ENCODE assay signal across 24 cellular contexts in the genomic region with DNA sequence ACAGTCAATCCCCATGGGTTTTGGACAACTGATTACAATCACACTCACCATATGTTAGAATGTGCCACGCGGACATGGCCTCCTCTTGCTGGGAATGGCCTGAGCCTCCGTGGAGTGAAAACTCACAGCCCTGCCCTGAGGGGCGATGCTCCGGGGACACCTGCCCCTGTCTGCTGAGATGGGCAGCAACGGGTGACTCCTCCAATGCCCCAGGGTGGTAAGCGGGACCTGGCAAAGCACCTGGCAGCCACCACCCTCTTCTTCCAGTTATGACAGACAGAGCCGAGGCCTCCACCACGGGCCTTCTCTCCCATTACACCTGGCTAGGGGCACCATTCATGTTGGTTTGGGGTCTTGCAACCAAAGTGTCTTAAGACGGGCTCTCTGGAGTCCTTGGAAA.
DNase-seq lines count a peak whose midpoint lies in the region; ATAC-seq and TF ChIP-seq lines count a peak whose summit lies in the region.
"Had no signal": no experiment of that assay in that cellular context is flagged by ENCODE, and none has a peak within 500 bp of the region (broad histone marks: within the 10 kb centered on the region; RNA-seq: fewer than 3 reads in every experiment).

No MANE protein-coding gene starts in this region.

- no peak for TF ChIP-seq RAD21 in IMR-90 (IDR thresholded peaks at IDR 0.05; ENCODE audit: low read length)

- H2AK9ac ChIP-seq in IMR-90 (replicated peaks; ENCODE audit: low read depth, low read length, poor library complexity) = no peak overlapping the region

- H3K27me3 ChIP-seq in IMR-90 (ENCODE audit: control insufficient read depth, insufficient read depth, low read length) (no peaks in the 10 kb centered on the region), esophagus muscularis mucosa (peaks cover 0 to 10% (median 0%) of the 10 kb centered on the region in 4 donors), muscle layer of duodenum (ENCODE audit: low read depth, low read length) (no peaks in the 10 kb centered on the region), stomach (peaks cover 0 to 39% (median 3%) of the 10 kb centered on the region in 3 donors), endodermal cell (ENCODE audit: control insufficient read depth, insufficient read depth, low read length, poor library complexity, severe bottlenecking) (no peaks in the 10 kb centered on the region)
- H3K27me3 ChIP-seq: pancreas, right lobe of liver had no signal

- POLR2A ChIA-PET in IMR-90 (lab: Charles Lee; ENCODE audit: unreplicated experiment) = no interaction called here

- TF ChIP-seq CTCF in IMR-90 (conservative IDR thresholded peaks at IDR 0.05; ENCODE audit: low read depth, low read length) (no peak), esophagus muscularis mucosa (IDR thresholded peaks at IDR 0.05) (no peak), stomach (IDR thresholded peaks at IDR 0.05) (no peak), endodermal cell (conservative IDR thresholded peaks at IDR 0.05) (no peak), foreskin fibroblast (IDR thresholded peaks at IDR 0.05; ENCODE audit: low read depth, low read length) (no peak)

- H3K27me3 Mint-ChIP-seq in endodermal cell (ENCODE audit: insufficient read depth) = peaks cover 1% of the 10 kb centered on the region

- dilution Hi-C loops in IMR-90 (cut with HindIII; ENCODE audit: low sequenced_read_pairs, unreplicated experiment) = no loop called here

- no peaks in the 10 kb centered on the region for H3K79me1 ChIP-seq in IMR-90 (ENCODE audit: low read depth in 1 of 2, low read length in 2 of 2)

- intact Hi-C loops in IMR-90 (cut with micrococcal nuclease) = no loop called here
- intact Hi-C loops in esophagus muscularis mucosa (cut with DNase I) = no loop called here
- intact Hi-C loops in stomach (cut with DNase I; ENCODE audit: low total_unique reads) = no loop called here

- peaks cover 10% of the 10 kb centered on the region; the same call in 1 of the 2 replicates for H3K9me1 ChIP-seq in IMR-90 (ENCODE audit: insufficient read depth, low read length)

- H2BK120ac ChIP-seq in IMR-90 (ENCODE audit: low read depth, low read length) = peak overlapping the region; percentile 96

- H3K4me1 ChIP-seq in IMR-90 (ENCODE audit: control insufficient read depth, insufficient read depth, low read length) (peaks cover 21% of the 10 kb centered on the region), esophagus muscularis mucosa (peaks cover 0 to 32% (median 28%) of the 10 kb centered on the region in 4 donors), muscle layer of duodenum (ENCODE audit: control insufficient read depth in 1 of 2, insufficient read depth in 2 of 2, low read length in 2 of 2) (peaks cover 0 to 20% of the 10 kb centered on the region in 2 donors), stomach (peaks cover 0 to 25% (median 14%) of the 10 kb centered on the region in 4 donors), endodermal cell (ENCODE audit: control insufficient read depth, insufficient read depth, low read length) (peaks cover 4% of the 10 kb centered on the region)
- H3K4me1 ChIP-seq: pancreas, right lobe of liver had no signal

- ATAC-seq in IMR-90 (ENCODE audit: low read depth) (no peak), HG03342 (IDR thresholded peaks at IDR 0.05; ENCODE audit: unreplicated experiment) (no peak)
- ATAC-seq: right lobe of liver had no signal

- no peak overlapping the region for H2AFZ ChIP-seq in IMR-90 (replicated peaks; ENCODE audit: low read length, poor library complexity)

- no peaks in the 10 kb centered on the region for H4K20me1 ChIP-seq in IMR-90 (ENCODE audit: insufficient read depth, low read length)

- no peak overlapping the region for H3K27ac Mint-ChIP-seq in endodermal cell
- H3K27ac Mint-ChIP-seq: activated B cell treated with CpG ODN at 0.5 μM for 24 hours; stimulated activated naive B cell treated with anti-CD40 and anti-IgM and Interleukin-4, amounts not matched to agents 10 μg/mL and 1 μg/mL and 100 μg/mL, for 72 hours; type B pancreatic cell had no signal

- H3K36me3 Mint-ChIP-seq in endodermal cell (ENCODE audit: low read depth) = no peaks in the 10 kb centered on the region
- H3K36me3 Mint-ChIP-seq: stimulated activated naive B cell treated with anti-CD40 and anti-IgM and Interleukin-4, amounts not matched to agents 10 μg/mL and 1 μg/mL and 100 μg/mL, for 72 hours; type B pancreatic cell had no signal

- WGBS in IMR-90 (ENCODE audit: extremely low coverage in 2 of 2, insufficient read length in 1 of 2), 2 experiments = 88% methylated on average over 5 of the region's 10 CpGs; no CpG with 5 or more reads in 1 of the 2 experiments
- 84% methylated on average over 8 of the region's 10 CpGs for WGBS in esophagus muscularis mucosa
- 79 to 88% (median 82%) methylated on average over 10 of the region's 10 CpGs for WGBS in stomach, 5 donors
- WGBS in endodermal cell (ENCODE audit: insufficient coverage in 1 of 2, insufficient read length in 1 of 2), 2 experiments = 85 to 95% methylated on average over 5 to 10 of the region's 10 CpGs

- H3K4me1 Mint-ChIP-seq in endodermal cell = peaks cover 16% of the 10 kb centered on the region
- H3K4me1 Mint-ChIP-seq: activated B cell treated with CpG ODN at 0.5 μM for 24 hours had no signal

- H3K4me3 ChIP-seq in IMR-90 (ENCODE audit: insufficient read depth, low read depth, low read length) (no peak overlapping the region), esophagus muscularis mucosa (no peak overlapping the region), muscle layer of duodenum (ENCODE audit: low read depth in 1 of 2, low read length in 2 of 2) (no peak overlapping the region), stomach (no peak overlapping the region), endodermal cell (ENCODE audit: low read length) (no peak overlapping the region), foreskin fibroblast (ENCODE audit: low read depth in 1 of 2, low read length in 2 of 2) (no peak overlapping the region)
- H3K4me3 ChIP-seq: left lung, pancreas, right lobe of liver had no signal

- H3K56ac ChIP-seq in IMR-90 (ENCODE audit: extremely low read depth, insufficient read depth, low read length) = no peak overlapping the region

- no peak for TF ChIP-seq EP300 in esophagus muscularis mucosa (IDR thresholded peaks at IDR 0.05)
- no peak for TF ChIP-seq EP300 in stomach (IDR thresholded peaks at IDR 0.05)

- no peaks in the 10 kb centered on the region for H3K36me3 ChIP-seq in IMR-90 (ENCODE audit: control insufficient read depth, insufficient read depth, low read length)
- no peaks in the 10 kb centered on the region for H3K36me3 ChIP-seq in esophagus muscularis mucosa
- no peaks in the 10 kb centered on the region for H3K36me3 ChIP-seq in muscle layer of duodenum (ENCODE audit: control insufficient read depth in 1 of 2, insufficient read depth in 2 of 2, low read length in 2 of 2)
- no peaks in the 10 kb centered on the region for H3K36me3 ChIP-seq in stomach
- H3K36me3 ChIP-seq in endodermal cell (ENCODE audit: control insufficient read depth, insufficient read depth, low read length) = no peaks in the 10 kb centered on the region
- H3K36me3 ChIP-seq: left lung, pancreas, right lobe of liver had no signal

- H4K8ac ChIP-seq in IMR-90 (ENCODE audit: low read depth in 2 of 2, low read length in 2 of 2) = peak overlapping the region in 1 of 2 experiments; percentile 24; a peak in 1 of 4 replicates

- H2BK5ac ChIP-seq in IMR-90 (ENCODE audit: low read depth, low read length, poor library complexity, severe bottlenecking) = no peak overlapping the region

- TF ChIP-seq POLR2A in IMR-90 (IDR thresholded peaks at IDR 0.05; ENCODE audit: low read depth, low read length) = no peak
- TF ChIP-seq POLR2A in esophagus muscularis mucosa (IDR thresholded peaks at IDR 0.05; ENCODE audit: low read depth) = no peak
- TF ChIP-seq POLR2A in stomach (IDR thresholded peaks at IDR 0.05) = no peak

- H2AK5ac ChIP-seq in IMR-90 (ENCODE audit: low read depth, low read length) = peak overlapping the region; percentile 82; the same call in 1 of the 2 replicates

- H3K4me2 ChIP-seq in IMR-90 (ENCODE audit: low read depth, low read length) = no peak overlapping the region

- no peak overlapping the region for H3K4me3 Mint-ChIP-seq in endodermal cell
- H3K4me3 Mint-ChIP-seq: activated B cell treated with CpG ODN at 0.5 μM for 24 hours; stimulated activated naive B cell treated with anti-CD40 and anti-IgM and Interleukin-4, amounts not matched to agents 10 μg/mL and 1 μg/mL and 100 μg/mL, for 72 hours; type B pancreatic cell had no signal

- BruUV-seq in IMR-90 (replicated peaks; lab: Mats Ljungman, UMichigan) = no TSS peak

- H3K14ac ChIP-seq in IMR-90 (replicated peaks; ENCODE audit: low read depth, low read length) = no peak overlapping the region

- no peak overlapping the region for H3K23ac ChIP-seq in IMR-90 (ENCODE audit: low read depth, low read length)

- H3K18ac ChIP-seq in IMR-90 (ENCODE audit: low read depth, low read length) = no peak overlapping the region

- H3K9ac ChIP-seq in IMR-90 (ENCODE audit: low read depth, low read length) = no peak overlapping the region
- H3K9ac ChIP-seq in endodermal cell (ENCODE audit: extremely low read depth, low read length, poor library complexity, severe bottlenecking) = no peak overlapping the region

- CTCF ChIA-PET in IMR-90 (lab: Yijun Ruan, JAX) = no interaction called here

- peaks cover 14% of the 10 kb centered on the region for H3K9me3 Mint-ChIP-seq in endodermal cell
- H3K9me3 Mint-ChIP-seq: type B pancreatic cell had no signal

- H4K91ac ChIP-seq in IMR-90 (ENCODE audit: insufficient read depth, low read depth, low read length) = peak overlapping the region; percentile 11; the same call in 1 of the 2 replicates

- H2BK15ac ChIP-seq in IMR-90 (ENCODE audit: low read depth, low read length) = peak overlapping the region; percentile 41; the same call in 2 of the 3 replicates

- no peaks in the 10 kb centered on the region for H3K9me3 ChIP-seq in IMR-90 (ENCODE audit: control insufficient read depth, insufficient read depth, low read length)
- H3K9me3 ChIP-seq in esophagus muscularis mucosa = no peaks in the 10 kb centered on the region
- no peaks in the 10 kb centered on the region for H3K9me3 ChIP-seq in muscle layer of duodenum (ENCODE audit: control insufficient read depth in 1 of 2, low read length in 2 of 2)
- no peaks in the 10 kb centered on the region for H3K9me3 ChIP-seq in stomach
- no peaks in the 10 kb centered on the region for H3K9me3 ChIP-seq in endodermal cell (ENCODE audit: control insufficient read depth, low read length)
- H3K9me3 ChIP-seq: left lung, pancreas, right lobe of liver had no signal

- H3K27ac ChIP-seq in IMR-90 (ENCODE audit: insufficient read depth, low read length) (no peak overlapping the region), esophagus muscularis mucosa (replicated peaks in 1 of 4) (peak overlapping the region in 3 of 4 donors; percentile 54 to 69 (median 58)), muscle layer of duodenum (ENCODE audit: low read length) (peak overlapping the region; percentile 14), stomach (peak overlapping the region; percentile 14 to 80 (median 77)), endodermal cell (ENCODE audit: low read depth, low read length) (no peak overlapping the region)
- H3K27ac ChIP-seq: right lobe of liver had no signal

- in situ Hi-C loops in IMR-90 (cut with MboI; ENCODE audit: low sequenced_read_pairs) = no loop called here

- H4K5ac ChIP-seq in IMR-90 (ENCODE audit: low read depth, low read length) = no peak overlapping the region

- DNase-seq in IMR-90 (no peak), esophagus muscularis mucosa (ENCODE audit: extremely low spot score) (no peak), stomach (no peak), endodermal cell (no peak), hippocampal formation (lab: John Stamatoyannopoulos, UW) (no peak), foreskin fibroblast (no peak)
- DNase-seq: activated B cell treated with CpG ODN at 0.5 μM for 24 hours; activated CD4-positive, alpha-beta T cell treated with anti-CD3 and anti-CD28 coated beads, Interleukin-2, amount 50 U/mL, for 48 hours; activated gamma-delta T cell treated with Interleukin-2 at 50 U/mL for 16 hours; cerebellar nuclear complex; DMS79 treated with DMSO at 0.1 percent for 48 hours; erythroblast; KG1; NCI-H187; NCI-H446; NK-92 treated with Interleukin-12 subunit alpha and Interleukin-12 subunit beta, amount 100 ng/mL, for 24 hours; right lobe of liver; stimulated activated naive B cell treated with anti-CD40 and anti-IgM and Interleukin-4, amounts not matched to agents 10 μg/mL and 1 μg/mL and 100 μg/mL, for 72 hours; T-helper 9 cell had no signal

- peak overlapping the region; percentile 60 for H3K4ac ChIP-seq in IMR-90 (ENCODE audit: low read depth, low read length)

- peak overlapping the region; percentile 65; the same call in 1 of the 2 replicates for H2BK20ac ChIP-seq in IMR-90 (ENCODE audit: low read depth, low read length)

Comparison
In these comparisons a context has a peak if more than half of its experiments do, and no peak if none do; other contexts are left out.
1. H3K27ac ChIP-seq: peak in esophagus muscularis mucosa (3 of 4), muscle layer of duodenum (single experiment) and stomach (5 of 5); none in IMR-90 (single experiment) and endodermal cell (single experiment).